In genomic region chrX:24117288-24117687, GRCh38 we compare ENCODE assay signal across 10 cellular contexts. TPM values are rescaled to one million over a fixed set of nuclear protein-coding genes. Genes with fewer than 3 reads are reported as not detected.
DNase-seq lines count a peak whose midpoint lies in the region; ATAC-seq and TF ChIP-seq lines count a peak whose summit lies in the region.
"Had no signal": no experiment of that assay in that cellular context is flagged by ENCODE, and none has a peak within 500 bp of the region (broad histone marks: within the 10 kb centered on the region; RNA-seq: fewer than 3 reads in every experiment).

No MANE protein-coding gene starts in this region.

- CTCF ChIA-PET in activated CD8-positive, alpha-beta memory T cell treated with anti-CD3 and anti-CD28 coated beads, Interleukin-2, amount 10 ng/mL, durations not matched to agents 7 days and 5 days (lab: Charles Lee), result no interaction called here
- CTCF ChIA-PET in CD8-positive, alpha-beta memory T cell (lab: Charles Lee), result no interaction called here

- POLR2A ChIA-PET in CD8-positive, alpha-beta memory T cell (lab: Charles Lee), result no interaction called here

- H3K36me3 Mint-ChIP-seq in activated CD8-positive, alpha-beta memory T cell treated with anti-CD3 and anti-CD28 coated beads, Interleukin-2, amount 10 ng/mL, durations not matched to agents 7 days and 5 days, result no peaks in the 10 kb centered on the region
- no peaks in the 10 kb centered on the region for H3K36me3 Mint-ChIP-seq in CD8-positive, alpha-beta memory T cell

- ATAC-seq in heart right ventricle (peak in 7 of 8 donors; percentile 34 to 81 (median 68)), GM21576 (IDR thresholded peaks at IDR 0.05; ENCODE audit: unreplicated experiment) (no peak), HG03159 (IDR thresholded peaks at IDR 0.05; ENCODE audit: unreplicated experiment) (no peak)
- no peak for ATAC-seq in activated CD8-positive, alpha-beta memory T cell treated with anti-CD3 and anti-CD28 coated beads, Interleukin-2, amount 10 ng/mL, durations not matched to agents 7 days and 5 days
- ATAC-seq: activated T-cell treated with anti-CD3 and anti-CD28 coated beads, Interleukin-2, amount 50 U/mL, for 72 hours had no signal

- H3K4me3 ChIP-seq in heart right ventricle, result peak overlapping the region in 2 of 10 donors; percentile 14 to 24
- peak overlapping the region in 2 of 4 donors; percentile 11 to 19 for H3K4me3 ChIP-seq in sigmoid colon
- no peak overlapping the region for H3K4me3 ChIP-seq in CD8-positive, alpha-beta memory T cell (ENCODE audit: low read length)

- H3K36me3 ChIP-seq in heart right ventricle, result no peaks in the 10 kb centered on the region
- H3K36me3 ChIP-seq in sigmoid colon, result no peaks in the 10 kb centered on the region
- H3K36me3 ChIP-seq in CD8-positive, alpha-beta memory T cell (ENCODE audit: insufficient read depth, low read length), result no peaks in the 10 kb centered on the region

- intact Hi-C loops in heart right ventricle (cut with DNase I) (no loop called here), sigmoid colon (cut with DNase I) (no loop called here)

- DNase-seq in H4 (ENCODE audit: low spot score) (peak; percentile 47), amniotic stem cell (lab: John Stamatoyannopoulos, UW) (peak; percentile 29), heart right ventricle (peak in 1 of 2 donors; percentile 15), sigmoid colon (peak; percentile 71)
- DNase-seq in activated CD8-positive, alpha-beta memory T cell treated with anti-CD3 and anti-CD28 coated beads, Interleukin-2, amount 10 ng/mL, durations not matched to agents 7 days and 5 days, result no peak
- no peak for DNase-seq in CD8-positive, alpha-beta memory T cell
- DNase-seq: activated T-cell treated with anti-CD3 and anti-CD28 coated beads, Interleukin-2, amount 50 U/mL, for 72 hours; stimulated activated CD4-positive, alpha-beta T cell treated with anti-CD3 and anti-CD28 coated beads, Interleukin-12 subunit alpha, Interleukin-12 subunit beta, amount 100 ng/mL, for 4 hours had no signal

- no peaks in the 10 kb centered on the region for H3K9me3 Mint-ChIP-seq in activated CD8-positive, alpha-beta memory T cell treated with anti-CD3 and anti-CD28 coated beads, Interleukin-2, amount 10 ng/mL, durations not matched to agents 7 days and 5 days (ENCODE audit: low read depth)
- H3K9me3 Mint-ChIP-seq in CD8-positive, alpha-beta memory T cell, result no peaks in the 10 kb centered on the region
- H3K9me3 Mint-ChIP-seq: activated T-cell treated with anti-CD3 and anti-CD28 coated beads, Interleukin-2, amount 50 U/mL, for 72 hours had no signal

- TF ChIP-seq POLR2A in sigmoid colon (IDR thresholded peaks at IDR 0.05), result no peak

- no peak for TF ChIP-seq CTCF in heart right ventricle (IDR thresholded peaks at IDR 0.05)
- TF ChIP-seq CTCF in sigmoid colon (IDR thresholded peaks at IDR 0.05), result no peak

- peaks cover 0 to 4% (median 0%) of the 10 kb centered on the region in 9 donors for H3K4me1 ChIP-seq in heart right ventricle
- peaks cover 0 to 28% (median 6%) of the 10 kb centered on the region in 4 donors for H3K4me1 ChIP-seq in sigmoid colon
- H3K4me1 ChIP-seq in CD8-positive, alpha-beta memory T cell (ENCODE audit: insufficient read depth, low read length), result no peaks in the 10 kb centered on the region

- H3K9me3 ChIP-seq in heart right ventricle (no peaks in the 10 kb centered on the region), sigmoid colon (no peaks in the 10 kb centered on the region)
- no peaks in the 10 kb centered on the region for H3K9me3 ChIP-seq in CD8-positive, alpha-beta memory T cell (ENCODE audit: low read length)

- 15 to 41% methylated on average over 3 of the region's 3 CpGs for WGBS in heart right ventricle, 2 donors
- 8 to 61% methylated on average over 3 of the region's 3 CpGs for WGBS in sigmoid colon, 2 donors

- H3K27ac Mint-ChIP-seq in activated CD8-positive, alpha-beta memory T cell treated with anti-CD3 and anti-CD28 coated beads, Interleukin-2, amount 10 ng/mL, durations not matched to agents 7 days and 5 days, result no peak overlapping the region
- H3K27ac Mint-ChIP-seq in CD8-positive, alpha-beta memory T cell, result peak overlapping the region in 1 of 8 donors; percentile 86
- H3K27ac Mint-ChIP-seq: activated T-cell treated with anti-CD3 and anti-CD28 coated beads, Interleukin-2, amount 50 U/mL, for 72 hours had no signal

- H3K27me3 Mint-ChIP-seq in activated CD8-positive, alpha-beta memory T cell treated with anti-CD3 and anti-CD28 coated beads, Interleukin-2, amount 10 ng/mL, durations not matched to agents 7 days and 5 days, result no peaks in the 10 kb centered on the region
- H3K27me3 Mint-ChIP-seq in CD8-positive, alpha-beta memory T cell, result no peaks in the 10 kb centered on the region

- H3K27ac ChIP-seq in heart right ventricle (peak overlapping the region in 4 of 10 donors; percentile 16 to 41 (median 35)), sigmoid colon (peak overlapping the region; percentile 22 to 78 (median 70))
- H3K27ac ChIP-seq in CD8-positive, alpha-beta memory T cell (ENCODE audit: low read depth, low read length), result no peak overlapping the region

- H3K4me3 Mint-ChIP-seq in activated CD8-positive, alpha-beta memory T cell treated with anti-CD3 and anti-CD28 coated beads, Interleukin-2, amount 10 ng/mL, durations not matched to agents 7 days and 5 days, result no peak overlapping the region
- H3K4me3 Mint-ChIP-seq in CD8-positive, alpha-beta memory T cell, result peak overlapping the region in 1 of 7 donors; percentile 27
- H3K4me3 Mint-ChIP-seq: activated T-cell treated with anti-CD3 and anti-CD28 coated beads, Interleukin-2, amount 50 U/mL, for 72 hours had no signal

- no peak for TF ChIP-seq EP300 in sigmoid colon (IDR thresholded peaks at IDR 0.05)

- H3K4me1 Mint-ChIP-seq in activated CD8-positive, alpha-beta memory T cell treated with anti-CD3 and anti-CD28 coated beads, Interleukin-2, amount 10 ng/mL, durations not matched to agents 7 days and 5 days, result no peaks in the 10 kb centered on the region
- no peaks in the 10 kb centered on the region for H3K4me1 Mint-ChIP-seq in CD8-positive, alpha-beta memory T cell

- H3K27me3 ChIP-seq in heart right ventricle (peaks cover 0 to 24% (median 0%) of the 10 kb centered on the region in 7 donors), sigmoid colon (no peaks in the 10 kb centered on the region)
- no peaks in the 10 kb centered on the region for H3K27me3 ChIP-seq in CD8-positive, alpha-beta memory T cell (ENCODE audit: insufficient read depth, low read length, poor library complexity, severe bottlenecking)

RNA-seq across cellular contexts. Expression of gene ZFX, which starts 32.2 kb away (rescaled TPM):
- 27.1 and 27.2 TPM in 2 replicates for total RNA-seq in H4 (2014; rRNA removed; shearing (Covaris generic))
- total RNA-seq in heart right ventricle (10 to 100 TPM; 32.0 to 57.6 (median 38.3) TPM), sigmoid colon (10 to 100 TPM; 56.7 to 81.6 (median 62.0) TPM)
- polyA plus RNA-seq in heart right ventricle (1 to 10 TPM; 3.2 to 9.9 TPM), sigmoid colon (1 to 10 TPM; 4.4 to 7.8 (median 6.9) TPM)
- 10 to 100 TPM; 41.9 to 44.5 TPM for total RNA-seq in activated CD8-positive, alpha-beta memory T cell treated with anti-CD3 and anti-CD28 coated beads, Interleukin-2, amount 10 ng/mL, durations not matched to agents 7 days and 5 days
- 10 to 100 TPM; 35.5 to 36.6 TPM for total RNA-seq in CD8-positive, alpha-beta memory T cell
- 36.7 TPM for polyA plus RNA-seq in CD8-positive, alpha-beta memory T cell

Comparison
In these comparisons a context has a peak if more than half of its experiments do, and no peak if none do; other contexts are left out.
1. DNase-seq: peak in H4 (single experiment), amniotic stem cell (single experiment) and sigmoid colon (single experiment); none in activated CD8-positive, alpha-beta memory T cell treated with anti-CD3 and anti-CD28 coated beads, Interleukin-2, amount 10 ng/mL, durations not matched to agents 7 days and 5 days (single experiment) and CD8-positive, alpha-beta memory T cell (0 of 5).
2. ATAC-seq: peak in heart right ventricle (7 of 8); none in GM21576 (single experiment), activated CD8-positive, alpha-beta memory T cell treated with anti-CD3 and anti-CD28 coated beads, Interleukin-2, amount 10 ng/mL, durations not matched to agents 7 days and 5 days (single experiment) and HG03159 (single experiment).